1 cellular context compared by ENCODE assay signal in genomic region chr19:12365372-12366162, GRCh38.
TF ChIP-seq lines count a peak whose summit lies in the region.

Gene ZNF442 (minus strand): TSS chr19:12365683. CDS start chr19:12363631, 2,052 bp downstream.

TF ChIP-seq in H1, 55 proteins besides CTCF, POLR2A, EP300 and RAD21 (continued from another document):
- TF ChIP-seq, protein P1, sequence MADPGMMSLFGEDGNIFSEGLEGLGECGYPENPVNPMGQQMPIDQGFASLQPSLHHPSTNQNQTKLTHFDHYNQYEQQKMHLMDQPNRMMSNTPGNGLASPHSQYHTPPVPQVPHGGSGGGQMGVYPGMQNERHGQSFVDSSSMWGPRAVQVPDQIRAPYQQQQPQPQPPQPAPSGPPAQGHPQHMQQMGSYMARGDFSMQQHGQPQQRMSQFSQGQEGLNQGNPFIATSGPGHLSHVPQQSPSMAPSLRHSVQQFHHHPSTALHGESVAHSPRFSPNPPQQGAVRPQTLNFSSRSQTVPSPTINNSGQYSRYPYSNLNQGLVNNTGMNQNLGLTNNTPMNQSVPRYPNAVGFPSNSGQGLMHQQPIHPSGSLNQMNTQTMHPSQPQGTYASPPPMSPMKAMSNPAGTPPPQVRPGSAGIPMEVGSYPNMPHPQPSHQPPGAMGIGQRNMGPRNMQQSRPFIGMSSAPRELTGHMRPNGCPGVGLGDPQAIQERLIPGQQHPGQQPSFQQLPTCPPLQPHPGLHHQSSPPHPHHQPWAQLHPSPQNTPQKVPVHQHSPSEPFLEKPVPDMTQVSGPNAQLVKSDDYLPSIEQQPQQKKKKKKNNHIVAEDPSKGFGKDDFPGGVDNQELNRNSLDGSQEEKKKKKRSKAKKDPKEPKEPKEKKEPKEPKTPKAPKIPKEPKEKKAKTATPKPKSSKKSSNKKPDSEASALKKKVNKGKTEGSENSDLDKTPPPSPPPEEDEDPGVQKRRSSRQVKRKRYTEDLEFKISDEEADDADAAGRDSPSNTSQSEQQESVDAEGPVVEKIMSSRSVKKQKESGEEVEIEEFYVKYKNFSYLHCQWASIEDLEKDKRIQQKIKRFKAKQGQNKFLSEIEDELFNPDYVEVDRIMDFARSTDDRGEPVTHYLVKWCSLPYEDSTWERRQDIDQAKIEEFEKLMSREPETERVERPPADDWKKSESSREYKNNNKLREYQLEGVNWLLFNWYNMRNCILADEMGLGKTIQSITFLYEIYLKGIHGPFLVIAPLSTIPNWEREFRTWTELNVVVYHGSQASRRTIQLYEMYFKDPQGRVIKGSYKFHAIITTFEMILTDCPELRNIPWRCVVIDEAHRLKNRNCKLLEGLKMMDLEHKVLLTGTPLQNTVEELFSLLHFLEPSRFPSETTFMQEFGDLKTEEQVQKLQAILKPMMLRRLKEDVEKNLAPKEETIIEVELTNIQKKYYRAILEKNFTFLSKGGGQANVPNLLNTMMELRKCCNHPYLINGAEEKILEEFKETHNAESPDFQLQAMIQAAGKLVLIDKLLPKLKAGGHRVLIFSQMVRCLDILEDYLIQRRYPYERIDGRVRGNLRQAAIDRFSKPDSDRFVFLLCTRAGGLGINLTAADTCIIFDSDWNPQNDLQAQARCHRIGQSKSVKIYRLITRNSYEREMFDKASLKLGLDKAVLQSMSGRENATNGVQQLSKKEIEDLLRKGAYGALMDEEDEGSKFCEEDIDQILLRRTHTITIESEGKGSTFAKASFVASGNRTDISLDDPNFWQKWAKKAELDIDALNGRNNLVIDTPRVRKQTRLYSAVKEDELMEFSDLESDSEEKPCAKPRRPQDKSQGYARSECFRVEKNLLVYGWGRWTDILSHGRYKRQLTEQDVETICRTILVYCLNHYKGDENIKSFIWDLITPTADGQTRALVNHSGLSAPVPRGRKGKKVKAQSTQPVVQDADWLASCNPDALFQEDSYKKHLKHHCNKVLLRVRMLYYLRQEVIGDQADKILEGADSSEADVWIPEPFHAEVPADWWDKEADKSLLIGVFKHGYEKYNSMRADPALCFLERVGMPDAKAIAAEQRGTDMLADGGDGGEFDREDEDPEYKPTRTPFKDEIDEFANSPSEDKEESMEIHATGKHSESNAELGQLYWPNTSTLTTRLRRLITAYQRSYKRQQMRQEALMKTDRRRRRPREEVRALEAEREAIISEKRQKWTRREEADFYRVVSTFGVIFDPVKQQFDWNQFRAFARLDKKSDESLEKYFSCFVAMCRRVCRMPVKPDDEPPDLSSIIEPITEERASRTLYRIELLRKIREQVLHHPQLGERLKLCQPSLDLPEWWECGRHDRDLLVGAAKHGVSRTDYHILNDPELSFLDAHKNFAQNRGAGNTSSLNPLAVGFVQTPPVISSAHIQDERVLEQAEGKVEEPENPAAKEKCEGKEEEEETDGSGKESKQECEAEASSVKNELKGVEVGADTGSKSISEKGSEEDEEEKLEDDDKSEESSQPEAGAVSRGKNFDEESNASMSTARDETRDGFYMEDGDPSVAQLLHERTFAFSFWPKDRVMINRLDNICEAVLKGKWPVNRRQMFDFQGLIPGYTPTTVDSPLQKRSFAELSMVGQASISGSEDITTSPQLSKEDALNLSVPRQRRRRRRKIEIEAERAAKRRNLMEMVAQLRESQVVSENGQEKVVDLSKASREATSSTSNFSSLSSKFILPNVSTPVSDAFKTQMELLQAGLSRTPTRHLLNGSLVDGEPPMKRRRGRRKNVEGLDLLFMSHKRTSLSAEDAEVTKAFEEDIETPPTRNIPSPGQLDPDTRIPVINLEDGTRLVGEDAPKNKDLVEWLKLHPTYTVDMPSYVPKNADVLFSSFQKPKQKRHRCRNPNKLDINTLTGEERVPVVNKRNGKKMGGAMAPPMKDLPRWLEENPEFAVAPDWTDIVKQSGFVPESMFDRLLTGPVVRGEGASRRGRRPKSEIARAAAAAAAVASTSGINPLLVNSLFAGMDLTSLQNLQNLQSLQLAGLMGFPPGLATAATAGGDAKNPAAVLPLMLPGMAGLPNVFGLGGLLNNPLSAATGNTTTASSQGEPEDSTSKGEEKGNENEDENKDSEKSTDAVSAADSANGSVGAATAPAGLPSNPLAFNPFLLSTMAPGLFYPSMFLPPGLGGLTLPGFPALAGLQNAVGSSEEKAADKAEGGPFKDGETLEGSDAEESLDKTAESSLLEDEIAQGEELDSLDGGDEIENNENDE (IDR thresholded peaks at IDR 0.05; ENCODE audit: insufficient replicate concordance, low read length): no peak
- TF ChIP-seq EZH2 (IDR thresholded peaks at IDR 0.05; ENCODE audit: low read depth, low read length, severe bottlenecking) (no peak), POU5F1 (IDR thresholded peaks at IDR 0.05; ENCODE audit: low read depth, low read length) (no peak), CTBP2 (IDR thresholded peaks at IDR 0.05; ENCODE audit: borderline replicate concordance, insufficient read depth, insufficient read length, low read length) (no peak), ZNF274 (IDR thresholded peaks at IDR 0.05; ENCODE audit: borderline replicate concordance, extremely low read depth, low read length) (no peak), E2F6 (IDR thresholded peaks at IDR 0.05) (peak; percentile 66; the same call in 1 of the 2 replicates), GTF2F1 (IDR thresholded peaks at IDR 0.05; ENCODE audit: borderline replicate concordance, low read depth, low read length) (no peak), TBP (IDR thresholded peaks at IDR 0.05; ENCODE audit: low read depth, low read length) (peak; percentile 52), ATF2 (IDR thresholded peaks at IDR 0.05; ENCODE audit: low read length) (no peak), BRCA1 (IDR thresholded peaks at IDR 0.05; ENCODE audit: low read depth, low read length) (no peak), CBX8 (IDR thresholded peaks at IDR 0.05; ENCODE audit: borderline replicate concordance, low read depth, low read length) (no peak), TEAD4 (IDR thresholded peaks at IDR 0.05; ENCODE audit: low read depth, low read length) (no peak), YY1 (IDR thresholded peaks at IDR 0.05; ENCODE audit: low read depth, low read length) (no peak), CREB1 (IDR thresholded peaks at IDR 0.05) (peak; percentile 11; the same call in 1 of the 2 replicates), NRF1 (IDR thresholded peaks at IDR 0.05; ENCODE audit: low read depth, low read length) (no peak), RNF2 (IDR thresholded peaks at IDR 0.05; ENCODE audit: borderline replicate concordance, low read depth, low read length, missing control alignments, poor library complexity, severe bottlenecking) (no peak), HDAC2 (IDR thresholded peaks at IDR 0.05; ENCODE audit: borderline replicate concordance in 1 of 2, low read depth in 2 of 2, low read length in 2 of 2) (0 out of 4 replicates have a peak, but pooled peaks of 1 of the 2 experiments have one; percentile 38), SP1 (IDR thresholded peaks at IDR 0.05; ENCODE audit: low read depth, low read length) (peak; percentile 81), BACH1 (IDR thresholded peaks at IDR 0.05; ENCODE audit: low read length) (peak; percentile 29; the same call in 1 of the 2 replicates), SIN3A (conservative IDR thresholded peaks at IDR 0.05 in 1 of 2, IDR thresholded peaks at IDR 0.05 in 1 of 2; ENCODE audit: low read depth in 1 of 2, low read length in 2 of 2) (0 out of 4 replicates have a peak, but pooled peaks have one; percentile 11 to 31), CEBPB (IDR thresholded peaks at IDR 0.05; ENCODE audit: low read depth, low read length) (no peak), SIRT6 (IDR thresholded peaks at IDR 0.05; ENCODE audit: low read length) (no peak), RBBP5 (IDR thresholded peaks at IDR 0.05; ENCODE audit: borderline replicate concordance, low read depth, low read length) (peak; percentile 72; the same call in 1 of the 2 replicates), USF2 (IDR thresholded peaks at IDR 0.05; ENCODE audit: low read length) (no peak), GABPA (IDR thresholded peaks at IDR 0.05; ENCODE audit: borderline replicate concordance, insufficient read depth, low read length) (no peak), SAP30 (IDR thresholded peaks at IDR 0.05; ENCODE audit: insufficient read depth, insufficient replicate concordance, low read length) (no peak), TAF7 (optimal IDR thresholded peaks at IDR 0.05; ENCODE audit: borderline replicate concordance, low read depth, low read length) (no peak), SUZ12 (IDR thresholded peaks at IDR 0.05; ENCODE audit: low read length) (no peak), SP2 (IDR thresholded peaks at IDR 0.05; ENCODE audit: low read length) (peak; percentile 20; the same call in 1 of the 2 replicates), TAF1 (IDR thresholded peaks at IDR 0.05; ENCODE audit: low read depth, low read length) (peak; percentile 82), TCF12 (IDR thresholded peaks at IDR 0.05; ENCODE audit: low read depth, low read length) (no peak), MAX (IDR thresholded peaks at IDR 0.05) (peak; percentile 66; the same call in 1 of the 2 replicates), MAFK (IDR thresholded peaks at IDR 0.05; ENCODE audit: low read depth, low read length) (no peak), SIX5 (IDR thresholded peaks at IDR 0.05; ENCODE audit: low read depth, low read length) (no peak), KDM4A (IDR thresholded peaks at IDR 0.05; ENCODE audit: low read depth, low read length, severe bottlenecking) (peak; percentile 83), BCL11A (IDR thresholded peaks at IDR 0.05; ENCODE audit: low read depth in 2 of 2, low read length in 2 of 2) (no peak), PHF8 (conservative IDR thresholded peaks at IDR 0.05; ENCODE audit: low read depth, low read length) (peak; percentile 77), JUND (IDR thresholded peaks at IDR 0.05; ENCODE audit: low read length) (no peak), JUN (IDR thresholded peaks at IDR 0.05; ENCODE audit: low read depth, low read length) (no peak), POLR2AphosphoS5 (IDR thresholded peaks at IDR 0.05; ENCODE audit: low read depth, low read length) (peak; percentile 87), ASH2L (IDR thresholded peaks at IDR 0.05; ENCODE audit: low read length) (no peak), SRF (IDR thresholded peaks at IDR 0.05; ENCODE audit: low read depth, low read length) (no peak), CHD2 (IDR thresholded peaks at IDR 0.05; ENCODE audit: low read length) (0 out of 2 replicates have a peak, but pooled peaks have one; percentile 42), SP4 (IDR thresholded peaks at IDR 0.05; ENCODE audit: low read length) (peak; percentile 93), NANOG (IDR thresholded peaks at IDR 0.05; ENCODE audit: insufficient read depth, low read depth, low read length, poor library complexity, severe bottlenecking) (peak; percentile 3), CBX5 (IDR thresholded peaks at IDR 0.05; ENCODE audit: low read depth, low read length) (no peak), EGR1 (IDR thresholded peaks at IDR 0.05; ENCODE audit: borderline replicate concordance, low read depth, low read length) (no peak)
- TF ChIP-seq, protein P2, sequence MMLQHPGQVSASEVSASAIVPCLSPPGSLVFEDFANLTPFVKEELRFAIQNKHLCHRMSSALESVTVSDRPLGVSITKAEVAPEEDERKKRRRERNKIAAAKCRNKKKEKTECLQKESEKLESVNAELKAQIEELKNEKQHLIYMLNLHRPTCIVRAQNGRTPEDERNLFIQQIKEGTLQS (IDR thresholded peaks at IDR 0.05; ENCODE audit: insufficient read depth, low read depth, low read length): no peak
